Comparison of ENCODE assay signal across 8 cellular contexts in genomic region chr16:46857261-46857962, GRCh38. TPM values are rescaled to one million over a fixed set of nuclear protein-coding genes. Genes with fewer than 3 reads are reported as not detected.
DNase-seq lines count a peak whose midpoint lies in the region; TF ChIP-seq lines count a peak whose summit lies in the region.

No MANE protein-coding gene starts in this region.

- no peaks in the 10 kb centered on the region for H3K9me3 ChIP-seq in tibial nerve

- H3K27ac ChIP-seq in angular gyrus (ENCODE audit: low read depth, low read length): peak overlapping the region; percentile 91
- H3K27ac ChIP-seq in tibial nerve: peak overlapping the region; percentile 24 to 78 (median 59)

- TF ChIP-seq EP300 in tibial nerve (IDR thresholded peaks at IDR 0.05): peak in 1 of 2 donors; percentile 24

- no peak for DNase-seq in GM10248 (ENCODE audit: extremely low spot score)
- peak; percentile 62 for DNase-seq in NCI-H1092 treated with DMSO at 0.1 percent for 48 hours (lab: John Stamatoyannopoulos, UW)
- peak; percentile 25 for DNase-seq in kidney epithelial cell (ENCODE audit: low read depth)
- DNase-seq in tibial nerve (ENCODE audit: low spot score in 2 of 2): no peak
- DNase-seq in LoVo (ENCODE audit: low spot score): no peak
- no peak for DNase-seq in T1000 (lab: John Stamatoyannopoulos, UW)
- no peak for DNase-seq in GM10266 (ENCODE audit: extremely low spot score)

- H3K4me1 ChIP-seq in tibial nerve: peaks cover 0 to 15% (median 2%) of the 10 kb centered on the region in 4 donors

- CTCF ChIA-PET in GM10248 (lab: Yijun Ruan, JAX): interaction anchor here (0.7 to 2.1 kb wide), 10 partner anchors 10 to 73 kb away, joined by 3 to 9 read pairs (median 4); no protein-coding TSS in a partner anchor

- H3K27me3 ChIP-seq in kidney epithelial cell (ENCODE audit: control insufficient read depth, insufficient read depth, low read length): no peaks in the 10 kb centered on the region
- H3K27me3 ChIP-seq in tibial nerve: no peaks in the 10 kb centered on the region

- TF ChIP-seq CTCF in GM10248 (IDR thresholded peaks at IDR 0.05; ENCODE audit: control extremely low read depth, extremely low read depth, low read depth, missing control alignments) (peak; percentile 15), kidney epithelial cell (IDR thresholded peaks at IDR 0.05; ENCODE audit: insufficient read depth, low read length, poor library complexity, severe bottlenecking) (peak; percentile 62), tibial nerve (IDR thresholded peaks at IDR 0.05) (peak; percentile 32 to 58 (median 39)), GM10266 (IDR thresholded peaks at IDR 0.05; ENCODE audit: control insufficient read depth, insufficient read depth, low read depth, missing control alignments) (no peak)

- TF ChIP-seq POLR2A in tibial nerve (IDR thresholded peaks at IDR 0.05): no peak

- H3K36me3 ChIP-seq in kidney epithelial cell (ENCODE audit: control insufficient read depth, insufficient read depth, low read length) (no peaks in the 10 kb centered on the region), tibial nerve (no peaks in the 10 kb centered on the region)

- WGBS in tibial nerve, 2 donors: 27 to 30% methylated on average over 7 of the region's 7 CpGs

- POLR2A ChIA-PET in GM10248 (lab: Yijun Ruan, JAX): no interaction called here

- H3K4me3 ChIP-seq in kidney epithelial cell (ENCODE audit: low read depth, low read length) (no peak overlapping the region), tibial nerve (no peak overlapping the region)

RNA-seq across cellular contexts. Expression of gene C16orf87, which starts 26.4 kb away (rescaled TPM):
- total RNA-seq in kidney epithelial cell (7.5 and 10.1 TPM in 2 replicates), tibial nerve (1 to 10 TPM; 4.1 to 5.9 (median 5.3) TPM)

RNA-seq across cellular contexts. Expression of gene GPT2, which starts 26.8 kb away (rescaled TPM):
- total RNA-seq in kidney epithelial cell (71.2 and 73.3 TPM in 2 replicates), tibial nerve (100 to 1,000 TPM in 1 of 4 donors, 10 to 100 TPM in 3; 42.5 to 126 (median 61.3) TPM)

Comparison
In these comparisons a context has a peak if more than half of its experiments do, and no peak if none do; other contexts are left out.
1. DNase-seq: peak in NCI-H1092 treated with DMSO at 0.1 percent for 48 hours (single experiment) and kidney epithelial cell (single experiment); none in GM10248 (single experiment), tibial nerve (0 of 2), LoVo (single experiment), T1000 (single experiment) and GM10266 (single experiment).